Comparison of ENCODE assay signal across 16 cellular contexts in the genomic region with DNA sequence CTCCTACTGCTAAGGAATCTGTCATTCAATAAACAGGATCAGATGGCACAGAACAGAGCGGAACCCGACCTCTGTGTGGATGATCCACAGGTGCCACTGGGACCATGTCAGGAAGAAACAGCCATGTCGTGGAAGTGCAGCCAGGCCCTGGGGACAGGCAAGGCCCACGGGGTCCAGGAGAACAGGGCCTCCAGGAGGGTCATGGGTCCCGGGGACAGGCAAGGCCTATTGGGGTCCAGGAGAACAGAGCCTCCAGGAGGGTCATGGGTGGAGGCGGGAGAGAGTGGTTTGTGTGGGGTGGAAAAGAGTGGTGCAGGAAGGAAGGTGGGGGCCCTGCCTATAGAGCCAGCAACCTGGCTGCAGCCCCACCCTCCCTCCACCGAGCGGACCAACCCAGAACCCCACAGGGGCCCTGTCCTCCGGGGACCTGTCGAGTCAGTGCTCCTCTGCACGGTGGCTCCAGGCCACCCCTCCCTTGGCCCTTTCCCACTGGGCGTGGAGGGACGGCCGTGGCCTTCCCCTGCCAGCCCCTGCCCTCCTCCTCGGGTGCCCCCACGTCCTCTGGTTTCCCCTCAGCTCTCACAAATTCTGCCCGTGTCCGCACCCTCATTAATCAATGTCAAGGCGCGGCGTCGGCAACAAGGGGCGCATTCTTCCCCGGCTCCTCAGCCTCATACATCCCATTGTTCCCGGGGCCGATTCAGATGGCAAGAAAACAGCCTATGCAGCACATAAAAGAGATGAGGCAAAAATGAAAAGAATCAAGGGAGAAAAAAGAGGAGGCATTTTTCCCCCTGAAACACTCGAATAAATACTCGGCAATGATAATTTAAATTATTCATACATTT.
DNase-seq lines count a peak whose midpoint lies in the region; ATAC-seq and TF ChIP-seq lines count a peak whose summit lies in the region.
"Had no signal": no experiment of that assay in that cellular context is flagged by ENCODE, and none has a peak within 500 bp of the region (broad histone marks: within the 10 kb centered on the region; RNA-seq: fewer than 3 reads in every experiment).

No MANE protein-coding gene starts in this region.

- intact Hi-C loops in ascending aorta (cut with DNase I) (loop anchor here (5.0 kb wide), 1 partner anchor 207 kb away; no protein-coding TSS in a partner anchor), PC-3 (cut with micrococcal nuclease) (no loop called here)

- no peak overlapping the region for H3K14ac ChIP-seq in neuronal stem cell (ENCODE audit: low read length)

- H3K18ac ChIP-seq in neuronal stem cell (ENCODE audit: low read length), result peak overlapping the region; percentile 90

- peak overlapping the region; percentile 59 for H2BK12ac ChIP-seq in neuronal stem cell (ENCODE audit: low read length)

- H3F3A ChIP-seq in PC-3 (ENCODE audit: low read length, unreplicated experiment), result no peaks in the 10 kb centered on the region

- H3K4me2 ChIP-seq in neuronal stem cell (ENCODE audit: insufficient read depth, low read length, poor library complexity, severe bottlenecking), result no peak overlapping the region
- H3K4me2 ChIP-seq in PC-3 (ENCODE audit: low read length), result no peak overlapping the region

- H3K36me3 ChIP-seq in ascending aorta (no peaks in the 10 kb centered on the region), neuronal stem cell (replicated peaks in 1 of 2; ENCODE audit: control insufficient read depth in 2 of 2, insufficient read depth in 2 of 2, low read length in 2 of 2) (no peaks in the 10 kb centered on the region), PC-3 (ENCODE audit: low read depth, low read length) (no peaks in the 10 kb centered on the region)

- peak overlapping the region; percentile 34 for H2BK15ac ChIP-seq in neuronal stem cell (ENCODE audit: low read length)

- H3K9me3 ChIP-seq in ascending aorta (no peaks in the 10 kb centered on the region), neuronal stem cell (replicated peaks in 1 of 2; ENCODE audit: control insufficient read depth in 2 of 2, insufficient read depth in 1 of 2, low read depth in 1 of 2, low read length in 2 of 2) (no peaks in the 10 kb centered on the region), PC-3 (ENCODE audit: low read length) (no peaks in the 10 kb centered on the region)

- DNase-seq in ascending aorta (ENCODE audit: low spot score in 2 of 2) (no peak), globus pallidus (ENCODE audit: low spot score) (peak; percentile 70), neuronal stem cell (ENCODE audit: low spot score) (no peak), germinal center (ENCODE audit: low spot score) (no peak), PC-3 (no peak)
- DNase-seq: DMS 273 treated with DMSO at 0.1 percent for 48 hours, EL, Kasumi-1, NCI-H187 treated with DMSO at 0.1 percent for 48 hours, NCI-H446, NCI-H748 treated with DMSO at 0.1 percent for 48 hours, Right ventricle myocardium superior had no signal

- TF ChIP-seq CTCF in ascending aorta (IDR thresholded peaks at IDR 0.05) (no peak), PC-3 (conservative IDR thresholded peaks at IDR 0.05; ENCODE audit: low read depth, low read length) (no peak)

- no TSS peak for BruUV-seq in PC-3 (replicated peaks; lab: Mats Ljungman, UMichigan)

- WGBS in neuronal stem cell (ENCODE audit: extremely low coverage in 2 of 2, insufficient read length in 2 of 2, insufficient replicate concordance in 1 of 2), 2 donors, result no CpG with 5 or more reads among the region's 28 CpGs

- no peak overlapping the region for H2BK120ac ChIP-seq in neuronal stem cell (ENCODE audit: low read depth, low read length)

- H2BK5ac ChIP-seq in neuronal stem cell (ENCODE audit: low read length), result no peak overlapping the region

- no peaks in the 10 kb centered on the region for H3K27me3 ChIP-seq in ascending aorta
- peaks cover 0 to 79% (median 0%) of the 10 kb centered on the region in 3 experiments for H3K27me3 ChIP-seq in neuronal stem cell (ENCODE audit: control insufficient read depth in 3 of 3, insufficient read depth in 3 of 3, low read depth in 1 of 3, low read length in 3 of 3)
- peaks cover 100% of the 10 kb centered on the region for H3K27me3 ChIP-seq in PC-3 (ENCODE audit: low read length)

- H3K9me2 ChIP-seq in PC-3 (replicated peaks; ENCODE audit: low read length), result no peaks in the 10 kb centered on the region

- CTCF ChIA-PET in PC-3 (lab: Charles Lee), result no interaction called here

- H3K4me1 ChIP-seq in ascending aorta, result peaks cover 20 to 47% of the 10 kb centered on the region in 2 donors
- peaks cover 14 to 51% of the 10 kb centered on the region in 2 donors for H3K4me1 ChIP-seq in neuronal stem cell (ENCODE audit: control insufficient read depth in 2 of 2, insufficient read depth in 1 of 2, low read depth in 1 of 2, low read length in 2 of 2)
- H3K4me1 ChIP-seq in PC-3 (ENCODE audit: insufficient read depth, low read length), result no peaks in the 10 kb centered on the region

- H2AFZ ChIP-seq in neuronal stem cell (ENCODE audit: low read length) (no peak overlapping the region), PC-3 (ENCODE audit: low read length) (no peak overlapping the region)

- ATAC-seq in HG03095 (IDR thresholded peaks at IDR 0.05; ENCODE audit: unreplicated experiment), result no peak
- ATAC-seq in PC-3, result no peak
- no peak for ATAC-seq in HG03565 (IDR thresholded peaks at IDR 0.05; ENCODE audit: unreplicated experiment)
- ATAC-seq: HCT116, SK-N-SH treated with all-trans-retinoic acid at 6 μM for 48 hours had no signal

- peak overlapping the region; percentile 80 to 85 for H3K27ac ChIP-seq in ascending aorta
- H3K27ac ChIP-seq in neuronal stem cell (replicated peaks; ENCODE audit: low read length), result no peak overlapping the region
- no peak overlapping the region for H3K27ac ChIP-seq in PC-3 (ENCODE audit: low read length)

- H3K23ac ChIP-seq in neuronal stem cell (ENCODE audit: low read depth, low read length, poor library complexity), result no peak overlapping the region

- no peak overlapping the region for H3K9ac ChIP-seq in neuronal stem cell (ENCODE audit: low read depth, low read length, poor library complexity)
- no peak overlapping the region for H3K9ac ChIP-seq in PC-3 (ENCODE audit: low read length)

- no peak overlapping the region for H3K4ac ChIP-seq in neuronal stem cell (ENCODE audit: low read length)

- POLR2A ChIA-PET in PC-3 (lab: Charles Lee; ENCODE audit: unreplicated experiment), result no interaction called here

- H4K8ac ChIP-seq in neuronal stem cell (ENCODE audit: low read depth, low read length), result no peak overlapping the region

- H2AK5ac ChIP-seq in neuronal stem cell (ENCODE audit: low read depth, low read length), result peak overlapping the region; percentile 79

- no peaks in the 10 kb centered on the region for H4K20me1 ChIP-seq in PC-3 (ENCODE audit: low read length)

- H4K91ac ChIP-seq in neuronal stem cell (ENCODE audit: low read depth, low read length, poor library complexity), result no peak overlapping the region

- no peak overlapping the region for H3K4me3 ChIP-seq in ascending aorta
- no peak overlapping the region for H3K4me3 ChIP-seq in neuronal stem cell (ENCODE audit: low read length in 2 of 2)
- H3K4me3 ChIP-seq in PC-3 (ENCODE audit: low read length), result no peak overlapping the region

- H3K79me1 ChIP-seq in neuronal stem cell (ENCODE audit: low read depth, low read length), result peaks cover 3% of the 10 kb centered on the region

- H3K79me2 ChIP-seq in PC-3 (ENCODE audit: low read length), result no peaks in the 10 kb centered on the region

Comparison
In these comparisons a context has a peak if more than half of its experiments do, and no peak if none do; other contexts are left out.
1. H3K27ac ChIP-seq: peak in ascending aorta (2 of 2); none in neuronal stem cell (single experiment) and PC-3 (single experiment).